Comparison of ENCODE assay signal across 12 cellular contexts in genomic region chr1:205569411-205570172, GRCh38.
DNase-seq lines count a peak whose midpoint lies in the region; ATAC-seq, FAIRE-seq and TF ChIP-seq lines count a peak whose summit lies in the region.
"Had no signal": no experiment of that assay in that cellular context is flagged by ENCODE, and none has a peak within 500 bp of the region (broad histone marks: within the 10 kb centered on the region; RNA-seq: fewer than 3 reads in every experiment).

No MANE protein-coding gene starts in this region.

- H3K27ac Mint-ChIP-seq in stimulated activated naive CD8-positive, alpha-beta T cell treated with anti-CD3 and anti-CD28 coated beads, Interleukin-15, amount 100 ng/mL, for 72 hours, result no peak overlapping the region
- H3K27ac Mint-ChIP-seq in neural progenitor cell, result no peak overlapping the region

- no peak for FAIRE-seq in endothelial cell of umbilical vein (lab: Jason Lieb, UNC)
- FAIRE-seq in urothelium cell line (lab: Jason Lieb, UNC), result no peak
- FAIRE-seq: colon had no signal

- no peaks in the 10 kb centered on the region for H3K9me1 ChIP-seq in endothelial cell of umbilical vein (replicated peaks; ENCODE audit: control insufficient read depth, extremely low read depth, insufficient read depth, low read length)

- peaks cover 75% of the 10 kb centered on the region for H3K27me3 Mint-ChIP-seq in stimulated activated naive CD8-positive, alpha-beta T cell treated with anti-CD3 and anti-CD28 coated beads, Interleukin-15, amount 100 ng/mL, for 72 hours
- peaks cover 48% of the 10 kb centered on the region for H3K27me3 Mint-ChIP-seq in neural progenitor cell (ENCODE audit: insufficient read depth, low read depth)

- DNase-seq in stimulated activated naive CD8-positive, alpha-beta T cell treated with anti-CD3 and anti-CD28 coated beads, Interleukin-15, amount 100 ng/mL, for 72 hours, result peak in 1 of 2 donors; percentile 9
- DNase-seq in stimulated activated naive CD8-positive, alpha-beta T cell treated with anti-CD3 and anti-CD28 coated beads, Interleukin-15, Interleukin-2, amounts not matched to agents 100 U/mL and 50 U/mL, for 24 hours, result no peak
- DNase-seq in endothelial cell of umbilical vein (ENCODE audit: low read depth, low spot score) (no peak), neural progenitor cell (ENCODE audit: low spot score) (no peak), DMS 273 (lab: John Stamatoyannopoulos, UW; ENCODE audit: unreplicated experiment) (no peak), urothelium cell line (ENCODE audit: low spot score) (no peak)
- DNase-seq in stimulated activated CD4-positive, alpha-beta T cell treated with anti-CD3 and anti-CD28 coated beads, Interleukin-4, amount 100 ng/mL, for 4 hours, result no peak
- DNase-seq: NCI-H510A had no signal

- no TSS peak for BruUV-seq in endothelial cell of umbilical vein (replicated peaks; lab: Mats Ljungman, UMichigan)

- peak; percentile 26 for ATAC-seq in stimulated activated naive CD8-positive, alpha-beta T cell treated with anti-CD3 and anti-CD28 coated beads, Interleukin-15, amount 100 ng/mL, for 72 hours
- ATAC-seq in stimulated activated naive CD8-positive, alpha-beta T cell treated with anti-CD3 and anti-CD28 coated beads, Interleukin-15, Interleukin-2, amounts not matched to agents 100 U/mL and 50 U/mL, for 24 hours, result no peak
- no peak for ATAC-seq in HG02759 (IDR thresholded peaks at IDR 0.05; ENCODE audit: unreplicated experiment)

- no peak overlapping the region for H3K27ac ChIP-seq in endothelial cell of umbilical vein (ENCODE audit: insufficient read depth, low read depth, low read length)
- H3K27ac ChIP-seq in neural progenitor cell, result no peak overlapping the region
- H3K27ac ChIP-seq: BLaER1 treated with 17β-estradiol and CSF1 and Interleukin-3, amounts not matched to agents 10 nM and 100 nM; neutrophil had no signal

- intact Hi-C loops in endothelial cell of umbilical vein (cut with micrococcal nuclease), result no loop called here

- H3K4me2 ChIP-seq in endothelial cell of umbilical vein (ENCODE audit: insufficient read depth, low read length) (no peak overlapping the region), neural progenitor cell (peak overlapping the region; percentile 88)

- H3K79me2 ChIP-seq in endothelial cell of umbilical vein (ENCODE audit: control insufficient read depth, insufficient read depth, low read length) (no peaks in the 10 kb centered on the region), neural progenitor cell (ENCODE audit: low read depth) (no peaks in the 10 kb centered on the region)

- TF ChIP-seq CTCF in endothelial cell of umbilical vein (IDR thresholded peaks at IDR 0.05; ENCODE audit: extremely low read depth in 1 of 2, insufficient read depth in 1 of 2, low read depth in 1 of 2, low read length in 2 of 2), result no peak
- TF ChIP-seq CTCF in neural progenitor cell (IDR thresholded peaks at IDR 0.05), result no peak

- no peaks in the 10 kb centered on the region for H3K36me3 ChIP-seq in endothelial cell of umbilical vein (ENCODE audit: control insufficient read depth in 2 of 2, extremely low read depth in 1 of 2, insufficient read depth in 2 of 2, low read length in 2 of 2)
- no peaks in the 10 kb centered on the region for H3K36me3 ChIP-seq in neural progenitor cell
- H3K36me3 ChIP-seq: BLaER1 treated with 17β-estradiol and CSF1 and Interleukin-3, amounts not matched to agents 10 nM and 100 nM; neutrophil had no signal

- dilution Hi-C loops in endothelial cell of umbilical vein (cut with MboI; ENCODE audit: extremely low pct_ligation_motif_present, low sequenced_read_pairs), result no loop called here

- H3K4me1 ChIP-seq in endothelial cell of umbilical vein (ENCODE audit: control insufficient read depth, extremely low read depth, insufficient read depth, low read length) (no peaks in the 10 kb centered on the region), neural progenitor cell (peaks cover 15% of the 10 kb centered on the region)

- H3K4me3 Mint-ChIP-seq in stimulated activated naive CD8-positive, alpha-beta T cell treated with anti-CD3 and anti-CD28 coated beads, Interleukin-15, amount 100 ng/mL, for 72 hours, result peak overlapping the region in 1 of 2 donors; percentile 64
- H3K4me3 Mint-ChIP-seq in neural progenitor cell, result peak overlapping the region; percentile 75

- peaks cover 20% of the 10 kb centered on the region for H3F3A ChIP-seq in neural progenitor cell (ENCODE audit: low read depth)

- H3K9ac ChIP-seq in endothelial cell of umbilical vein (replicated peaks; ENCODE audit: extremely low read depth, insufficient read depth, low read length), result no peak overlapping the region
- no peak overlapping the region for H3K9ac ChIP-seq in neural progenitor cell
- H3K9ac ChIP-seq: BLaER1 treated with 17β-estradiol and CSF1 and Interleukin-3, amounts not matched to agents 10 nM and 100 nM had no signal

- H3K4me1 Mint-ChIP-seq in stimulated activated naive CD8-positive, alpha-beta T cell treated with anti-CD3 and anti-CD28 coated beads, Interleukin-15, amount 100 ng/mL, for 72 hours, result no peaks in the 10 kb centered on the region
- peaks cover 6% of the 10 kb centered on the region for H3K4me1 Mint-ChIP-seq in neural progenitor cell

- H3K27me3 ChIP-seq in endothelial cell of umbilical vein (ENCODE audit: control insufficient read depth in 2 of 2, insufficient read depth in 2 of 2, low read length in 2 of 2), result peaks cover 51 to 66% of the 10 kb centered on the region in 2 experiments
- H3K27me3 ChIP-seq in neural progenitor cell, result peaks cover 85% of the 10 kb centered on the region

- H4K20me1 ChIP-seq in endothelial cell of umbilical vein (replicated peaks; ENCODE audit: control insufficient read depth, extremely low read depth, insufficient read depth, low read length) (no peaks in the 10 kb centered on the region), neural progenitor cell (ENCODE audit: low read depth) (peaks cover 5% of the 10 kb centered on the region)

- no peak for TF ChIP-seq POLR2A in endothelial cell of umbilical vein (IDR thresholded peaks at IDR 0.05; ENCODE audit: low read depth, low read length)

- POLR2A ChIA-PET in endothelial cell of umbilical vein (lab: Charles Lee), result no interaction called here

- H3K4me3 ChIP-seq in endothelial cell of umbilical vein (replicated peaks in 1 of 3; ENCODE audit: insufficient read depth in 1 of 3, low read depth in 1 of 3, low read length in 3 of 3) (no peak overlapping the region), neural progenitor cell (peak overlapping the region; percentile 53)

- no peaks in the 10 kb centered on the region for H3K36me3 Mint-ChIP-seq in neural progenitor cell

- H3K9me3 Mint-ChIP-seq in stimulated activated naive CD8-positive, alpha-beta T cell treated with anti-CD3 and anti-CD28 coated beads, Interleukin-15, amount 100 ng/mL, for 72 hours, result no peaks in the 10 kb centered on the region
- H3K9me3 Mint-ChIP-seq in neural progenitor cell, result no peaks in the 10 kb centered on the region

- H3K9me3 ChIP-seq in endothelial cell of umbilical vein (replicated peaks; ENCODE audit: control insufficient read depth, insufficient read depth, low read length) (no peaks in the 10 kb centered on the region), neural progenitor cell (ENCODE audit: low read depth) (no peaks in the 10 kb centered on the region)
- H3K9me3 ChIP-seq: BLaER1 treated with 17β-estradiol and CSF1 and Interleukin-3, amounts not matched to agents 10 nM and 100 nM; neutrophil had no signal

- H2AFZ ChIP-seq in endothelial cell of umbilical vein (ENCODE audit: low read depth, low read length), result no peak overlapping the region
- H2AFZ ChIP-seq in neural progenitor cell (replicated peaks), result no peak overlapping the region

- CTCF ChIA-PET in endothelial cell of umbilical vein (lab: Charles Lee), result interaction anchor here (0.9 to 3.3 kb wide), 6 partner anchors 13 to 215 kb away, joined by 3 to 19 read pairs (median 6); no protein-coding TSS in a partner anchor

TF ChIP-seq in endothelial cell of umbilical vein, 7 proteins besides CTCF, POLR2A, EP300 and RAD21:
- TF ChIP-seq JUN (IDR thresholded peaks at IDR 0.05; ENCODE audit: borderline replicate concordance, insufficient read depth, insufficient read length, low read depth) (no peak), GATA2 (IDR thresholded peaks at IDR 0.05; ENCODE audit: insufficient read depth, insufficient read length, low read depth, low read length) (no peak), MYC (IDR thresholded peaks at IDR 0.05; ENCODE audit: low read depth, low read length) (no peak), POLR2AphosphoS5 (IDR thresholded peaks at IDR 0.05; ENCODE audit: insufficient read depth, low read depth, low read length) (no peak), EZH2 (IDR thresholded peaks at IDR 0.05; ENCODE audit: borderline replicate concordance, low read depth, low read length, severe bottlenecking) (peak; percentile 37), FOS (IDR thresholded peaks at IDR 0.05; ENCODE audit: borderline replicate concordance, insufficient read depth, low read length) (no peak)
